ENCODE assay signal across 8 cellular contexts in the genomic region with DNA sequence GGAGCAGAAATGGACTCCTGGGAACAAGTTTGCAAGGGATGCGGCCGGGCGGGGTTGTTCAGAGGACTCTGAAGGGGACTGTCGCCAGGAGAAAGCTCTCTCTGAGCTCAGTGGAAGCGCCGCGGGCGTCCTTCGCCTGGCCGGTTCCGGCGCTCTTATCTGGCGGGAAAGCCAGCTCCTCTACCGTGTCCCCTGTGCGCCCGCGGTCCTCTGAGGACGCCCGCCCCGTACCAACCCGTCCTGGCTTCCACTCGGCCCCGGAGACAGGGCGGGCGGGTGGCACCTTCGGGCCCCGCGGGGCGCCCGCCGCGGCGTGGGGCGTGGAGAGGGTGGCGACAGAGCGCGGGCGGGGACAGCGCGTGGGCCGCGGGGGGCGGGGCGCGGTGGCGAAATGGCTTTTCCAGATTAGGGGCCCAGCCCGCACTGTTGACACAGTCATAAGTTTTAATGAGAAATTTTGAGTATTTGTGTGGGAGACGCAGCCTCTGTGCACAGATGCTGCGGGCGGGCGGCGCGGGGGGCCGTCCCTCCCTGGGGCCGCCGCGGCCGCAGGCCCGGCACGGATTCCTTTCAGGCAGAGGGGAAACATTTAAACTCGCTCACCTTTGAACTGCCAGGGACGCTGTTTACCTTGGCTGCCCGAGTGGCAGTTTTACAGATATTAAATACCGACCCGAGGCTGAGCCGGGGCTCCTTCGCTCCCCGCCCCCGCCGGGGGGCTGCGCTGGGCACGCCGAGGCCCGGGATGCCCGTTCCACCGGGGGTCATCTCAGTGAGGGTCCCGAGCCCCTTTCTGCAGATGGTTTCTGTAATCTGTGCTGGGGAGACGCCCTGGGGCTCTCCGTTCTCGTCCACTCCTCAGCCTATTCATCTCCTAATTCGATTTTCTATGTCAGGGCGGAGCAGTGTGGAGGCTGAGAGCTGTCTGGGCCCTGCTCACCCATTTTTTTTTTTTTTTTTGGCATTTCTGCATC.
A peak's percentile ranks its signal among the peaks of the same experiment; 100 is the strongest.
DNase-seq lines count a peak whose midpoint lies in the region.

No MANE protein-coding gene starts in this region.

- peaks cover 12% of the 10 kb centered on the region for H3K27me3 ChIP-seq in SJCRH30
- peaks cover 8% of the 10 kb centered on the region for H3K27me3 ChIP-seq in muscle layer of duodenum (ENCODE audit: low read depth, low read length)

- H3K36me3 ChIP-seq in SJCRH30 (no peaks in the 10 kb centered on the region), muscle layer of duodenum (ENCODE audit: control insufficient read depth in 1 of 2, insufficient read depth in 2 of 2, low read length in 2 of 2) (no peaks in the 10 kb centered on the region)

- H3K9me3 ChIP-seq in SJCRH30 (replicated peaks) (no peaks in the 10 kb centered on the region), muscle layer of duodenum (ENCODE audit: control insufficient read depth in 1 of 2, low read length in 2 of 2) (no peaks in the 10 kb centered on the region)

- DNase-seq in DMS79 treated with DMSO at 0.1 percent for 48 hours (lab: John Stamatoyannopoulos, UW) (peak; percentile 57), DMS79 (lab: John Stamatoyannopoulos, UW) (no peak), SJCRH30 (peak; percentile 64 to 71), ecto neural progenitor cell (ENCODE audit: low spot score) (peak; percentile 66), NCI-H2107 (lab: John Stamatoyannopoulos, UW) (no peak), NCI-H128 (lab: John Stamatoyannopoulos, UW; ENCODE audit: unreplicated experiment) (no peak)

- H3K27ac ChIP-seq in SJCRH30 (no peak overlapping the region), muscle layer of duodenum (ENCODE audit: low read length) (no peak overlapping the region), temporal lobe (ENCODE audit: low read depth, low read length) (peak overlapping the region; percentile 17)

- peak overlapping the region; percentile 59 for H3K4me3 ChIP-seq in SJCRH30
- peak overlapping the region; percentile 47 to 68 for H3K4me3 ChIP-seq in muscle layer of duodenum (ENCODE audit: low read depth in 1 of 2, low read length in 2 of 2)

- H3K4me1 ChIP-seq in SJCRH30 (peaks cover 5% of the 10 kb centered on the region; the same call in 1 of the 2 replicates), muscle layer of duodenum (ENCODE audit: control insufficient read depth in 1 of 2, insufficient read depth in 2 of 2, low read length in 2 of 2) (peaks cover 0 to 11% of the 10 kb centered on the region in 2 donors)

Comparison
In these comparisons a context has a peak if more than half of its experiments do, and no peak if none do; other contexts are left out.
1. DNase-seq: peak in DMS79 treated with DMSO at 0.1 percent for 48 hours (single experiment), SJCRH30 (2 of 2) and ecto neural progenitor cell (single experiment); none in DMS79 (single experiment), NCI-H2107 (single experiment) and NCI-H128 (single experiment).